In the genomic region with DNA sequence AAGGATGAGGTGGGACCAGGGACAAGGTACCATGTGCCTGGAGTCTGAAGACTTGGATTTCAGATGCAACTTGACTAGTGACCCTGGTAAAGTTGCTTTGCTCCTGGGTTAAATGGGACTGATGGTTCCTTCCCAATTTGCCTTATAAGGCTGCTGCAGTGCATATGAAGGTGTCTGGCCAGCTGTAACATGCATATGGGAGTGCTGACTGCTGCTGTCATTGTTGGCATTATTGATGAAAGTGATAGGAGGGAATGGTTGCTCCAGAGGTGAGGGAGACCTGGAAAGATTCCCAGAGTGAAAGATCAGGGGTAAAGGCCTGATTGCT, we compare ENCODE assay signal across 34 cellular contexts. TPM values are rescaled to one million over a fixed set of nuclear protein-coding genes. Genes with fewer than 3 reads are reported as not detected.
"Had no signal": no experiment of that assay in that cellular context is flagged by ENCODE, and none has a peak within 500 bp of the region (broad histone marks: within the 10 kb centered on the region; RNA-seq: fewer than 3 reads in every experiment).

No MANE protein-coding gene starts in this region.

- H3K4me1 ChIP-seq: foreskin keratinocyte, neural progenitor cell, parathyroid adenoma, upper lobe of right lung, uterus had no signal

- H3K27me3 ChIP-seq: esophagus muscularis mucosa, gastroesophageal sphincter, heart left ventricle, neural progenitor cell, tibial nerve, upper lobe of right lung, uterus had no signal

- H3K4me3 Mint-ChIP-seq: dendritic cell treated with granulocyte-macrophage colony-stimulating factor and Interleukin-4, amounts not matched to agents 40 ng/mL and 50 ng/mL, for 4 days; immature natural killer cell; mesothelial cell of epicardium; naive thymus-derived CD4-positive, alpha-beta T cell; nephron; neural progenitor cell had no signal

- H3K27ac ChIP-seq: esophagus muscularis mucosa, foreskin keratinocyte, gastroesophageal sphincter, heart left ventricle, neural progenitor cell, parathyroid adenoma, thoracic aorta, upper lobe of right lung, uterus had no signal

- H3K36me3 Mint-ChIP-seq: mesothelial cell of epicardium, neural progenitor cell had no signal

- H3K4me1 Mint-ChIP-seq: immature natural killer cell; naive thymus-derived CD4-positive, alpha-beta T cell had no signal

- H3K36me3 ChIP-seq: esophagus muscularis mucosa, gastroesophageal sphincter, heart left ventricle, neural progenitor cell, thoracic aorta, tibial nerve, upper lobe of right lung, uterus had no signal

- DNase-seq: effector memory CD4-positive, alpha-beta T cell; foreskin keratinocyte; heart left ventricle; hypothalamus; immature natural killer cell; mesenchymal stem cell; mucosa of descending colon; naive thymus-derived CD4-positive, alpha-beta T cell; stimulated activated CD4-positive, alpha-beta T cell treated with anti-CD3 and anti-CD28 coated beads, Interleukin-12 subunit alpha, Interleukin-12 subunit beta, amount 100 ng/mL, for 4 hours; stimulated activated CD4-positive, alpha-beta T cell treated with anti-CD3 and anti-CD28 coated beads, Interleukin-1b, Interleukin-23, amount 100 ng/mL, for 48 hours; stimulated activated CD4-positive, alpha-beta T cell treated with anti-CD3 and anti-CD28 coated beads, Interleukin-4, amount 100 ng/mL, for 1 hour; stimulated activated CD8-positive, alpha-beta memory T cell treated with anti-CD3 and anti-CD28 coated beads, Interleukin-4, amount 100 ng/mL, for 48 hours; stimulated activated naive CD4-positive, alpha-beta T cell treated with Interleukin-2 at 50 U/mL for 16 hours; upper lobe of right lung; uterus had no signal

- H3K4me3 ChIP-seq: esophagus muscularis mucosa, gastroesophageal sphincter, heart left ventricle, mucosa of descending colon, neural progenitor cell, smooth muscle cell, thoracic aorta, tibial nerve, upper lobe of right lung, uterus had no signal

- H3K9me3 ChIP-seq: gastroesophageal sphincter, heart left ventricle, mucosa of descending colon, thoracic aorta, upper lobe of right lung, uterus had no signal

- H3K27ac Mint-ChIP-seq: dendritic cell treated with granulocyte-macrophage colony-stimulating factor and Interleukin-4, amounts not matched to agents 40 ng/mL and 50 ng/mL, for 4 days; immature natural killer cell; mesothelial cell of epicardium; nephron; neural progenitor cell; progenitor cell of endocrine pancreas had no signal

- ATAC-seq: foreskin keratinocyte; gastroesophageal sphincter; heart left ventricle; mucosa of descending colon; naive thymus-derived CD4-positive, alpha-beta T cell; sciatic nerve; upper lobe of right lung had no signal

RNA-seq across cellular contexts. Expression of a gene that starts 20.5 kb away (rescaled TPM):
- total RNA-seq: cerebellum; endothelial cell of umbilical vein; epithelial cell of proximal tubule; esophagus muscularis mucosa; fibroblast of lung; foreskin keratinocyte; gastroesophageal sphincter; lower leg skin; lung microvascular endothelial cell; mesothelial cell of epicardium; mucosa of descending colon; naive thymus-derived CD4-positive, alpha-beta T cell; osteoblast; progenitor cell of endocrine pancreas; sciatic nerve; smooth muscle cell; thoracic aorta; tibial nerve; upper lobe of right lung; uterus had no signal

RNA-seq across cellular contexts. Expression of a gene that starts 45.9 kb away (rescaled TPM):
- total RNA-seq: cerebellum, endothelial cell of umbilical vein, osteoblast had no signal
